13 cellular contexts compared by ENCODE assay signal in the genomic region with DNA sequence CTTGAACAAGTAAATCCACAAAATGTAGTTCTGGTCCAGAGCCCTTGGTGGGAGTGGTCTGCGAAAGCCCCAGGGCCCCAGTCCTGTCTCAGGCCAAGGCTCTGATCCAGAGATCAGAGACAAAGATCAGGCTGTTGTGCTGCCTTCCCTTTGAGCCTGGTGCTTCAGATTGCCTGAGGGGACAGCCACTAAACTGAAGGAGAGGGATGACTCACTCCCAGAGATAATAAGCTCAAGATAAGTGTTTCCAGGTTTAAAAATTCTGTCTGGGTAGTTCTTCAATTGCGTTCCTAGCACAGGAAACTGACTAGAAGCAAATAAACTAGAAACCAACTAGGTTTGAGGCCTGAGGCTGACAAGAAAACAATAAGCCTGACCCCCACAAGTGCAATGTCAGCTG.
A peak's percentile ranks its signal among the peaks of the same experiment; 100 is the strongest.
DNase-seq lines count a peak whose midpoint lies in the region; ATAC-seq and TF ChIP-seq lines count a peak whose summit lies in the region.
"Had no signal": no experiment of that assay in that cellular context is flagged by ENCODE, and none has a peak within 500 bp of the region (broad histone marks: within the 10 kb centered on the region; RNA-seq: fewer than 3 reads in every experiment).

No MANE protein-coding gene starts in this region.

- H3K27me3 ChIP-seq in GM23248 (replicated peaks; ENCODE audit: insufficient read depth) = peaks cover 5% of the 10 kb centered on the region; the same call in 1 of the 2 replicates
- peaks cover 22% of the 10 kb centered on the region for H3K27me3 ChIP-seq in RWPE2 (ENCODE audit: insufficient read depth, poor library complexity, severe bottlenecking)

- no peak overlapping the region for H2AFZ ChIP-seq in GM23248

- H4K20me1 ChIP-seq in GM23248 (ENCODE audit: insufficient read depth) = no peaks in the 10 kb centered on the region

- H3K9me2 ChIP-seq in GM23248 (ENCODE audit: insufficient read depth) = no peaks in the 10 kb centered on the region

- ATAC-seq in RWPE2 (ENCODE audit: low read depth) (peak; percentile 70), HG03521 (IDR thresholded peaks at IDR 0.05; ENCODE audit: unreplicated experiment) (no peak)
- ATAC-seq: activated CD8-positive, alpha-beta T cell treated with anti-CD3 and anti-CD28 coated beads, Interleukin-2, amount 10 ng/mL, durations not matched to agents 7 days and 5 days had no signal

- no peak for TF ChIP-seq CTCF in AG09309 (IDR thresholded peaks at IDR 0.05; ENCODE audit: control insufficient read depth, insufficient read depth, low read depth, low read length, missing control alignments)
- TF ChIP-seq CTCF in RWPE2 (IDR thresholded peaks at IDR 0.05; ENCODE audit: poor library complexity, severe bottlenecking) = no peak
- no peak for TF ChIP-seq CTCF in GM20000 (IDR thresholded peaks at IDR 0.05; ENCODE audit: extremely low read depth, missing control alignments)

- H3K36me3 ChIP-seq in GM23248 (ENCODE audit: low read depth) = no peaks in the 10 kb centered on the region
- H3K36me3 ChIP-seq in RWPE2 (ENCODE audit: low read depth) = no peaks in the 10 kb centered on the region
- H3K36me3 ChIP-seq: prostate gland had no signal

- H3K9me3 ChIP-seq in GM23248 (ENCODE audit: low read depth) (no peaks in the 10 kb centered on the region), RWPE2 (ENCODE audit: severe bottlenecking) (no peaks in the 10 kb centered on the region)
- H3K9me3 ChIP-seq: prostate gland had no signal

- in situ Hi-C loops in GM23248 (cut with MboI) = no loop called here

- no peak overlapping the region for H3K9ac ChIP-seq in GM23248

- H3K4me3 ChIP-seq in AG09309 (ENCODE audit: control insufficient read depth, low read depth, low read length) (no peak overlapping the region), GM23248 (no peak overlapping the region), RWPE2 (ENCODE audit: severe bottlenecking) (no peak overlapping the region)
- H3K4me3 ChIP-seq: coronary artery, prostate gland had no signal

- no peaks in the 10 kb centered on the region for H3K79me2 ChIP-seq in GM23248 (ENCODE audit: insufficient read depth)

- H3K4me1 ChIP-seq in GM23248 (ENCODE audit: insufficient read depth) = no peaks in the 10 kb centered on the region
- no peaks in the 10 kb centered on the region for H3K4me1 ChIP-seq in RWPE2 (ENCODE audit: insufficient read depth, poor library complexity, severe bottlenecking)
- H3K4me1 ChIP-seq: prostate gland had no signal

- H3K4me2 ChIP-seq in GM23248 (ENCODE audit: unreplicated experiment) = no peak overlapping the region

- H3K27ac ChIP-seq in GM23248 (no peak overlapping the region), RWPE2 (ENCODE audit: poor library complexity, severe bottlenecking) (no peak overlapping the region)
- H3K27ac ChIP-seq: coronary artery, prostate gland had no signal

- no peaks in the 10 kb centered on the region for H3F3A ChIP-seq in GM23248 (ENCODE audit: insufficient read depth)

- 2 to 4% methylated on average over 2 of the region's 2 CpGs for WGBS in GM23248 (ENCODE audit: low coverage in 1 of 2, low lambda C conversion rate in 2 of 2, missing lambda C conversion rate in 2 of 2), 2 experiments

- DNase-seq in AG09309 (ENCODE audit: low read depth) (peak; percentile 37), GM23248 (peak; percentile 69), RWPE2 (ENCODE audit: low spot score) (no peak), fibroblast of the conjunctiva (ENCODE audit: low read depth) (peak; percentile 42), NCI-H1694 treated with DMSO at 0.1 percent for 48 hours (lab: John Stamatoyannopoulos, UW) (no peak), GM20000 (ENCODE audit: low spot score) (no peak)
- no peak for DNase-seq in effector CD8-positive, alpha-beta T cell (lab: John Stamatoyannopoulos, UW)
- DNase-seq: activated CD8-positive, alpha-beta T cell treated with anti-CD3 and anti-CD28 coated beads, Interleukin-2, amount 10 ng/mL, durations not matched to agents 7 days and 5 days; activated naive CD4-positive, alpha-beta T cell treated with anti-CD3 and anti-CD28 coated beads, Interleukin-2, amount 50 U/mL, for 16 hours; NCI-H524 had no signal

Comparison
In these comparisons a context has a peak if more than half of its experiments do, and no peak if none do; other contexts are left out.
1. DNase-seq: peak in AG09309 (single experiment), GM23248 (single experiment) and fibroblast of the conjunctiva (single experiment); none in RWPE2 (single experiment), NCI-H1694 treated with DMSO at 0.1 percent for 48 hours (single experiment), effector CD8-positive, alpha-beta T cell (single experiment) and GM20000 (single experiment).